ENCODE assay signal across 8 cellular contexts in the genomic region with DNA sequence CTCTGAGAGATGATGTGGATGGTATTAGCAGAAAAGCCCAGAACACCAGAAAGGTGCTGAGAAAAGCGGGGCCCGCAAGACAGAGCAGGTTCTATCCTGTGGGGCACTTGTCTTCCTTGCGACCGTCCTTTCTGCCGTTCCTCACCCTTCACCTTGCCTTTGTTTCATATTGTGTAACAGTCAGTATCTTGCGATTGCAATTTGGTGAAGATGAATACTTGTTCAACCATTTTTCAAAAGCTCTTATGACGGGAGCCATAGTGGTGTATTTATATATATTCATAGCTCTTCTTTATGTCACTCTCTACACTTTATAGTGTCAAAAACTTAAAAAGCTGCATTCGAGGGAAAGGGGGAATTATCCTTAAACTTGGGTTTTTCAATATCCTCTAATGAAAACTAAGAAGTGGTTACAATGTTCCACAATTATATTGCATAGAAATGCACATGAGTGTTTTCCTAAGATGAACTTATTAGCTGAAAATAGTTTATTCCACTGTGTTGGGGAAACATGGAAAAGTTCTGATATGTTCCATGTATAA. TPM values are rescaled to one million over a fixed set of nuclear protein-coding genes. Genes with fewer than 3 reads are reported as not detected.
DNase-seq lines count a peak whose midpoint lies in the region; ATAC-seq and TF ChIP-seq lines count a peak whose summit lies in the region.

No MANE protein-coding gene starts in this region.

- H3K36me3 Mint-ChIP-seq in activated CD4-positive, alpha-beta memory T cell treated with anti-CD3 and anti-CD28 coated beads for 36 hours = no peaks in the 10 kb centered on the region

- POLR2A ChIA-PET in activated CD4-positive, alpha-beta memory T cell treated with anti-CD3 and anti-CD28 coated beads for 36 hours (lab: Charles Lee) = no interaction called here
- POLR2A ChIA-PET in GM10248 (lab: Yijun Ruan, JAX) = interaction anchor here (1.4 kb wide), 1 partner anchor 223 kb away, joined by 3 read pairs; the partner anchor contains the start of gene SENP2

- peak overlapping the region; percentile 73 for H3K9ac ChIP-seq in skeletal muscle satellite cell (ENCODE audit: low read depth, low read length)

- H3K36me3 ChIP-seq in right atrium auricular region (no peaks in the 10 kb centered on the region), skeletal muscle satellite cell (ENCODE audit: insufficient read depth, low read length) (no peaks in the 10 kb centered on the region)

- CTCF ChIA-PET in activated CD4-positive, alpha-beta memory T cell treated with anti-CD3 and anti-CD28 coated beads for 36 hours (lab: Charles Lee) = no interaction called here
- CTCF ChIA-PET in GM10248 (lab: Yijun Ruan, JAX) = interaction anchor here (1.1 to 2.7 kb wide), 4 partner anchors 9 to 211 kb away, joined by 6 to 14 read pairs (median 8); no protein-coding TSS in a partner anchor

- DNase-seq in activated CD4-positive, alpha-beta memory T cell treated with anti-CD3 and anti-CD28 coated beads for 36 hours = no peak
- DNase-seq in right atrium auricular region (ENCODE audit: low spot score) (no peak), GM10248 (ENCODE audit: extremely low spot score) (no peak), HT-29 (ENCODE audit: low spot score) (no peak)

- no peaks in the 10 kb centered on the region for H3K27me3 ChIP-seq in right atrium auricular region
- H3K27me3 ChIP-seq in skeletal muscle satellite cell (ENCODE audit: control insufficient read depth, insufficient read depth, low read length) = peaks cover 6% of the 10 kb centered on the region

- no peaks in the 10 kb centered on the region for H3K9me3 ChIP-seq in right atrium auricular region
- H3K9me3 ChIP-seq in skeletal muscle satellite cell (replicated peaks; ENCODE audit: low read length) = no peaks in the 10 kb centered on the region

- H3K4me3 ChIP-seq in GM12875 (ENCODE audit: low read depth, low read length) (peak overlapping the region; percentile 75), right atrium auricular region (peak overlapping the region; percentile 53 to 66), skeletal muscle satellite cell (ENCODE audit: low read length) (peak overlapping the region; percentile 68)

- H3K4me2 ChIP-seq in skeletal muscle satellite cell (ENCODE audit: low read length) = peak overlapping the region; percentile 85

- H3K27me3 Mint-ChIP-seq in activated CD4-positive, alpha-beta memory T cell treated with anti-CD3 and anti-CD28 coated beads for 36 hours = peaks cover 33% of the 10 kb centered on the region

- ATAC-seq in HG03039 (IDR thresholded peaks at IDR 0.05; ENCODE audit: unreplicated experiment) (peak; percentile 21), HG03432 (IDR thresholded peaks at IDR 0.05; ENCODE audit: unreplicated experiment) (no peak)

- H3K4me3 Mint-ChIP-seq in activated CD4-positive, alpha-beta memory T cell treated with anti-CD3 and anti-CD28 coated beads for 36 hours = peak overlapping the region; percentile 44

- no peaks in the 10 kb centered on the region for H3K9me3 Mint-ChIP-seq in activated CD4-positive, alpha-beta memory T cell treated with anti-CD3 and anti-CD28 coated beads for 36 hours

- H3K4me1 Mint-ChIP-seq in activated CD4-positive, alpha-beta memory T cell treated with anti-CD3 and anti-CD28 coated beads for 36 hours (ENCODE audit: low read depth) = peaks cover 12% of the 10 kb centered on the region

- H3K27ac Mint-ChIP-seq in activated CD4-positive, alpha-beta memory T cell treated with anti-CD3 and anti-CD28 coated beads for 36 hours = no peak overlapping the region

- intact Hi-C loops in activated CD4-positive, alpha-beta memory T cell treated with anti-CD3 and anti-CD28 coated beads for 36 hours (cut with micrococcal nuclease) = no loop called here

- H3K4me1 ChIP-seq in right atrium auricular region (peaks cover 0 to 10% of the 10 kb centered on the region in 2 donors), skeletal muscle satellite cell (ENCODE audit: control insufficient read depth, insufficient read depth, low read length) (peaks cover 17% of the 10 kb centered on the region)

- H3K27ac ChIP-seq in right atrium auricular region = peak overlapping the region; percentile 71 to 73

- TF ChIP-seq CTCF in GM12875 (IDR thresholded peaks at IDR 0.05; ENCODE audit: borderline replicate concordance, insufficient read depth, low read depth, low read length) (no peak), right atrium auricular region (IDR thresholded peaks at IDR 0.05) (no peak), GM10248 (IDR thresholded peaks at IDR 0.05; ENCODE audit: control extremely low read depth, extremely low read depth, low read depth, missing control alignments) (no peak)

RNA-seq across cellular contexts. Expression of gene MAP3K13, which starts 0.8 kb away (rescaled TPM):
- total RNA-seq in activated CD4-positive, alpha-beta memory T cell treated with anti-CD3 and anti-CD28 coated beads for 36 hours = 10 to 100 TPM; 10.6 to 12.4 TPM
- total RNA-seq in right atrium auricular region = 10 to 100 TPM in 1 of 2 donors, 1 to 10 TPM in 1; 9.4 to 12.6 TPM
- 12.9 and 16.2 TPM in 2 replicates for total RNA-seq in skeletal muscle satellite cell (2012; rRNA removed)
- 6.6 and 9.6 TPM in 2 replicates for total RNA-seq in HT-29 (2014; rRNA removed; shearing (Covaris generic))
